ENCODE assay signal across 22 cellular contexts in the genomic region with DNA sequence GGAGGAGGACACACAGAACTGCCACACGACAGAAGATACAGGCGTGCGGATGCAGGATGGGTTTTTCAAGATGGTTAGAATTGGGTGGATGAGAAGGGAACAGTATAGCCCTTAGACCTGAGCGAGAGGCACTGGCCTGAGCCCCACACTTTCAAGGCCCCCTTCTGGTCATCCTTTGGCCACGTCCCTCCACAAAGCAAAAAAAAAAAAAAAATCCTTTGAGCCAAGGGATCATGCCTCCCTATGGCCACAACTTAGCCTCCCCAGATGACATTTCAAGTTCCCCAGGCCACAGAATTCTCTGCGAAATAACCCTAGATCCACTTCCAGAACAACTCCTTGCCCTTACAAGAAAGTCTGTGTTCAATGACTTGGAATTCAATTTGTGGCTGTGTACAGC. TPM values are rescaled to one million over a fixed set of nuclear protein-coding genes. Genes with fewer than 3 reads are reported as not detected.
"Had no signal": no experiment of that assay in that cellular context is flagged by ENCODE, and none has a peak within 500 bp of the region (broad histone marks: within the 10 kb centered on the region; RNA-seq: fewer than 3 reads in every experiment).

No MANE protein-coding gene starts in this region.

- H3K4me3 Mint-ChIP-seq: activated CD4-positive, alpha-beta memory T cell treated with anti-CD3 and anti-CD28 coated beads for 36 hours; activated naive CD4-positive, alpha-beta T cell treated with anti-CD3 and anti-CD28 coated beads for 36 hours; activated naive CD8-positive, alpha-beta T cell treated with anti-CD3 and anti-CD28 coated beads, Interleukin-2, amount 10 ng/mL, durations not matched to agents 7 days and 5 days; stimulated activated naive B cell treated with anti-CD40 and anti-IgM and Interleukin-4, amounts not matched to agents 10 μg/mL and 1 μg/mL and 100 μg/mL, for 72 hours; type B pancreatic cell had no signal

- H3K4me1 ChIP-seq: lower lobe of right lung, sigmoid colon had no signal

- DNase-seq: activated CD4-positive, alpha-beta memory T cell treated with anti-CD3 and anti-CD28 coated beads for 36 hours; activated CD4-positive, alpha-beta T cell treated with anti-CD3 and anti-CD28 coated beads for 4 hours; activated CD4-positive, CD25-positive, alpha-beta regulatory T cell; activated naive CD4-positive, alpha-beta T cell treated with anti-CD3 and anti-CD28 coated beads for 36 hours; activated naive CD8-positive, alpha-beta T cell treated with anti-CD3 and anti-CD28 coated beads, Interleukin-2, amount 10 ng/mL, durations not matched to agents 7 days and 5 days; activated T-cell treated with anti-CD3 and anti-CD28 coated beads, Interleukin-2, amount 50 U/mL, for 48 hours; amniotic stem cell; cerebellar nuclear complex; heart left ventricle; kidney; lower lobe of right lung; mesendoderm; mucosa of descending colon; sigmoid colon; stimulated activated CD4-positive, alpha-beta T cell treated with anti-CD3 and anti-CD28 coated beads, Interleukin-2, amount 100 ng/mL, for 48 hours; stimulated activated CD8-positive, alpha-beta memory T cell treated with anti-CD3 and anti-CD28 coated beads, Interleukin-4, amount 100 ng/mL, for 48 hours; stimulated activated naive B cell treated with anti-CD40 and anti-IgM and Interleukin-4, amounts not matched to agents 10 μg/mL and 1 μg/mL and 100 μg/mL, for 72 hours; T1000; testis had no signal

- H3K27ac ChIP-seq: coronary artery, heart left ventricle, lower lobe of right lung, sigmoid colon, testis, vagina had no signal

- H3K27me3 ChIP-seq: testis, vagina had no signal

- H3K4me3 ChIP-seq: coronary artery, heart left ventricle, lower lobe of right lung, mucosa of descending colon, sigmoid colon, testis, vagina had no signal

- FAIRE-seq: kidney had no signal

- H3K36me3 ChIP-seq: heart left ventricle, lower lobe of right lung, sigmoid colon, vagina had no signal

- H3K9me3 ChIP-seq: heart left ventricle, lower lobe of right lung, mucosa of descending colon, sigmoid colon, testis, vagina had no signal

- H3K4me1 Mint-ChIP-seq: activated naive CD8-positive, alpha-beta T cell treated with anti-CD3 and anti-CD28 coated beads, Interleukin-2, amount 10 ng/mL, durations not matched to agents 7 days and 5 days; stimulated activated naive B cell treated with anti-CD40 and anti-IgM and Interleukin-4, amounts not matched to agents 10 μg/mL and 1 μg/mL and 100 μg/mL, for 72 hours had no signal

- H3K9me3 Mint-ChIP-seq: activated CD4-positive, alpha-beta memory T cell treated with anti-CD3 and anti-CD28 coated beads for 36 hours; activated naive CD4-positive, alpha-beta T cell treated with anti-CD3 and anti-CD28 coated beads for 36 hours; activated naive CD8-positive, alpha-beta T cell treated with anti-CD3 and anti-CD28 coated beads, Interleukin-2, amount 10 ng/mL, durations not matched to agents 7 days and 5 days; stimulated activated naive B cell treated with anti-CD40 and anti-IgM and Interleukin-4, amounts not matched to agents 10 μg/mL and 1 μg/mL and 100 μg/mL, for 72 hours; type B pancreatic cell had no signal

- H3K36me3 Mint-ChIP-seq: activated CD4-positive, alpha-beta memory T cell treated with anti-CD3 and anti-CD28 coated beads for 36 hours; activated naive CD8-positive, alpha-beta T cell treated with anti-CD3 and anti-CD28 coated beads, Interleukin-2, amount 10 ng/mL, durations not matched to agents 7 days and 5 days; stimulated activated naive B cell treated with anti-CD40 and anti-IgM and Interleukin-4, amounts not matched to agents 10 μg/mL and 1 μg/mL and 100 μg/mL, for 72 hours; type B pancreatic cell had no signal

- H3K27ac Mint-ChIP-seq: activated CD4-positive, alpha-beta memory T cell treated with anti-CD3 and anti-CD28 coated beads for 36 hours; activated naive CD4-positive, alpha-beta T cell treated with anti-CD3 and anti-CD28 coated beads for 36 hours; activated naive CD8-positive, alpha-beta T cell treated with anti-CD3 and anti-CD28 coated beads, Interleukin-2, amount 10 ng/mL, durations not matched to agents 7 days and 5 days; stimulated activated naive B cell treated with anti-CD40 and anti-IgM and Interleukin-4, amounts not matched to agents 10 μg/mL and 1 μg/mL and 100 μg/mL, for 72 hours; type B pancreatic cell had no signal

RNA-seq across cellular contexts. Expression of gene ELOVL2, which starts 30.4 kb away (rescaled TPM):
- total RNA-seq: activated CD4-positive, alpha-beta memory T cell treated with anti-CD3 and anti-CD28 coated beads for 36 hours; activated naive CD4-positive, alpha-beta T cell treated with anti-CD3 and anti-CD28 coated beads for 36 hours; activated naive CD8-positive, alpha-beta T cell treated with anti-CD3 and anti-CD28 coated beads, Interleukin-2, amount 10 ng/mL, durations not matched to agents 7 days and 5 days had no signal
